ENCODE assay signal across 11 cellular contexts in genomic region chr11:65643971-65644370, GRCh38. TPM values are rescaled to one million over a fixed set of nuclear protein-coding genes. Genes with fewer than 3 reads are reported as not detected.
DNase-seq lines count a peak whose midpoint lies in the region; ATAC-seq lines count a peak whose summit lies in the region.
"Had no signal": no experiment of that assay in that cellular context is flagged by ENCODE, and none has a peak within 500 bp of the region (broad histone marks: within the 10 kb centered on the region; RNA-seq: fewer than 3 reads in every experiment).

No MANE protein-coding gene starts in this region.

- peaks cover 54% of the 10 kb centered on the region for H3K4me1 ChIP-seq in mesenchymal stem cell (ENCODE audit: control insufficient read depth, insufficient read depth, low read depth, low read length)

- H4K8ac ChIP-seq in mesenchymal stem cell (ENCODE audit: low read length) = no peak overlapping the region

- no peak overlapping the region for H2AFZ ChIP-seq in mesenchymal stem cell (ENCODE audit: low read depth, low read length)

- H3K9me3 Mint-ChIP-seq in activated CD4-positive, alpha-beta T cell treated with anti-CD3 and anti-CD28 coated beads, Interleukin-2, amount 10 ng/mL, durations not matched to agents 24 days and 14 days = no peaks in the 10 kb centered on the region
- H3K9me3 Mint-ChIP-seq in IgD-negative memory B cell = no peaks in the 10 kb centered on the region
- no peaks in the 10 kb centered on the region for H3K9me3 Mint-ChIP-seq in activated naive CD8-positive, alpha-beta T cell treated with anti-CD3 and anti-CD28 coated beads, Interleukin-2, amount 50 U/mL, for 24 hours

- no peak overlapping the region for H3K14ac ChIP-seq in mesenchymal stem cell (ENCODE audit: low read length in 2 of 2)

- peaks cover 39% of the 10 kb centered on the region for H3K36me3 Mint-ChIP-seq in activated CD4-positive, alpha-beta T cell treated with anti-CD3 and anti-CD28 coated beads, Interleukin-2, amount 10 ng/mL, durations not matched to agents 24 days and 14 days (ENCODE audit: low read depth)
- peaks cover 4% of the 10 kb centered on the region for H3K36me3 Mint-ChIP-seq in IgD-negative memory B cell
- peaks cover 18% of the 10 kb centered on the region for H3K36me3 Mint-ChIP-seq in activated naive CD8-positive, alpha-beta T cell treated with anti-CD3 and anti-CD28 coated beads, Interleukin-2, amount 50 U/mL, for 24 hours (ENCODE audit: low read depth)

- no peak overlapping the region for H3K4me3 Mint-ChIP-seq in activated CD4-positive, alpha-beta T cell treated with anti-CD3 and anti-CD28 coated beads, Interleukin-2, amount 10 ng/mL, durations not matched to agents 24 days and 14 days
- H3K4me3 Mint-ChIP-seq in IgD-negative memory B cell = peak overlapping the region in 3 of 4 donors; percentile 32 to 85 (median 41)
- H3K4me3 Mint-ChIP-seq in activated naive CD8-positive, alpha-beta T cell treated with anti-CD3 and anti-CD28 coated beads, Interleukin-2, amount 50 U/mL, for 24 hours = no peak overlapping the region

- no peak for ATAC-seq in activated naive CD8-positive, alpha-beta T cell treated with anti-CD3 and anti-CD28 coated beads, Interleukin-2, amount 50 U/mL, for 24 hours
- ATAC-seq in HG03460 (IDR thresholded peaks at IDR 0.05; ENCODE audit: unreplicated experiment) = no peak
- no peak for ATAC-seq in HG03280 (IDR thresholded peaks at IDR 0.05; ENCODE audit: unreplicated experiment)
- ATAC-seq in GM19324 (IDR thresholded peaks at IDR 0.05; ENCODE audit: low FRiP score, unreplicated experiment) = no peak

- intact Hi-C loops in activated CD4-positive, alpha-beta T cell treated with anti-CD3 and anti-CD28 coated beads, Interleukin-2, amount 10 ng/mL, durations not matched to agents 24 days and 14 days (cut with micrococcal nuclease) = no loop called here

- H2BK120ac ChIP-seq in mesenchymal stem cell (ENCODE audit: low read depth, low read length) = no peak overlapping the region

- H3K9ac ChIP-seq in mesenchymal stem cell (ENCODE audit: low read length) = no peak overlapping the region

- peaks cover 29% of the 10 kb centered on the region for H3K4me1 Mint-ChIP-seq in activated CD4-positive, alpha-beta T cell treated with anti-CD3 and anti-CD28 coated beads, Interleukin-2, amount 10 ng/mL, durations not matched to agents 24 days and 14 days
- H3K4me1 Mint-ChIP-seq in IgD-negative memory B cell = peaks cover 4 to 16% (median 10%) of the 10 kb centered on the region in 3 donors
- peaks cover 38% of the 10 kb centered on the region for H3K4me1 Mint-ChIP-seq in activated naive CD8-positive, alpha-beta T cell treated with anti-CD3 and anti-CD28 coated beads, Interleukin-2, amount 50 U/mL, for 24 hours

- no peak overlapping the region for H3K4ac ChIP-seq in mesenchymal stem cell (ENCODE audit: low read depth in 1 of 2, low read length in 2 of 2)

- no peaks in the 10 kb centered on the region for H3K9me3 ChIP-seq in mesenchymal stem cell (ENCODE audit: control insufficient read depth, low read length)
- H3K9me3 ChIP-seq: esophagus squamous epithelium, SJSA1 had no signal

- peaks cover 24% of the 10 kb centered on the region for H3K79me1 ChIP-seq in mesenchymal stem cell (replicated peaks; ENCODE audit: low read length, poor library complexity, severe bottlenecking)

- 81% methylated on average over 6 of the region's 6 CpGs for WGBS in mesenchymal stem cell

- DNase-seq in activated CD4-positive, alpha-beta T cell treated with anti-CD3 and anti-CD28 coated beads, Interleukin-2, amount 10 ng/mL, durations not matched to agents 24 days and 14 days = peak; percentile 76
- DNase-seq in activated CD4-positive, alpha-beta T cell treated with anti-CD3 and anti-CD28 coated beads, Interleukin-2, amount 50 U/mL, for 4 hours = no peak
- no peak for DNase-seq in activated naive CD8-positive, alpha-beta T cell treated with anti-CD3 and anti-CD28 coated beads, Interleukin-2, amount 50 U/mL, for 24 hours
- DNase-seq in mesenchymal stem cell = no peak
- DNase-seq: esophagus squamous epithelium had no signal

- H2BK5ac ChIP-seq in mesenchymal stem cell (ENCODE audit: low read depth, low read length, poor library complexity, severe bottlenecking) = no peak overlapping the region

- H4K91ac ChIP-seq in mesenchymal stem cell (ENCODE audit: low read length) = no peak overlapping the region

- no peak overlapping the region for H2BK15ac ChIP-seq in mesenchymal stem cell (ENCODE audit: low read depth, poor library complexity, severe bottlenecking)

- no peak overlapping the region for H3K23ac ChIP-seq in mesenchymal stem cell (ENCODE audit: low read length in 2 of 2)

- H2BK12ac ChIP-seq in mesenchymal stem cell (ENCODE audit: low read length in 2 of 2) = no peak overlapping the region

- no peaks in the 10 kb centered on the region for H3K27me3 ChIP-seq in mesenchymal stem cell (ENCODE audit: control insufficient read depth in 1 of 2, insufficient read depth in 1 of 2, low read length in 2 of 2)
- H3K27me3 ChIP-seq: esophagus squamous epithelium, SJSA1 had no signal

- peak overlapping the region; percentile 71 for H2AK5ac ChIP-seq in mesenchymal stem cell (ENCODE audit: low read length, severe bottlenecking)

- peak overlapping the region; percentile 48 for H3K27ac ChIP-seq in mesenchymal stem cell (ENCODE audit: low read length, poor library complexity, severe bottlenecking)
- H3K27ac ChIP-seq: SJSA1 had no signal

- peaks cover 30 to 72% of the 10 kb centered on the region in 2 experiments for H3K36me3 ChIP-seq in mesenchymal stem cell (ENCODE audit: control insufficient read depth in 1 of 2, insufficient read depth in 2 of 2, low read depth in 1 of 2, low read length in 2 of 2)

- H3K27ac Mint-ChIP-seq in activated CD4-positive, alpha-beta T cell treated with anti-CD3 and anti-CD28 coated beads, Interleukin-2, amount 10 ng/mL, durations not matched to agents 24 days and 14 days = peak overlapping the region; percentile 64
- peak overlapping the region in 2 of 3 donors; percentile 92 to 98 for H3K27ac Mint-ChIP-seq in IgD-negative memory B cell
- H3K27ac Mint-ChIP-seq in activated naive CD8-positive, alpha-beta T cell treated with anti-CD3 and anti-CD28 coated beads, Interleukin-2, amount 50 U/mL, for 24 hours = peak overlapping the region; percentile 21

- H3K4me3 ChIP-seq in mesenchymal stem cell (ENCODE audit: insufficient read depth in 1 of 2, low read depth in 1 of 2, low read length in 2 of 2) = no peak overlapping the region
- H3K4me3 ChIP-seq: esophagus squamous epithelium, SJSA1 had no signal

- no peak overlapping the region for H3K4me2 ChIP-seq in mesenchymal stem cell (ENCODE audit: low read length, poor library complexity, severe bottlenecking)

- no peaks in the 10 kb centered on the region for H3K27me3 Mint-ChIP-seq in activated CD4-positive, alpha-beta T cell treated with anti-CD3 and anti-CD28 coated beads, Interleukin-2, amount 10 ng/mL, durations not matched to agents 24 days and 14 days
- H3K27me3 Mint-ChIP-seq in IgD-negative memory B cell = no peaks in the 10 kb centered on the region
- H3K27me3 Mint-ChIP-seq in activated naive CD8-positive, alpha-beta T cell treated with anti-CD3 and anti-CD28 coated beads, Interleukin-2, amount 50 U/mL, for 24 hours = no peaks in the 10 kb centered on the region

- H3K18ac ChIP-seq in mesenchymal stem cell (ENCODE audit: low read depth in 1 of 2, low read length in 2 of 2) = no peak overlapping the region

RNA-seq across cellular contexts. Expression of gene SIPA1, which starts 6.1 kb away (rescaled TPM):
- total RNA-seq in activated CD4-positive, alpha-beta T cell treated with anti-CD3 and anti-CD28 coated beads, Interleukin-2, amount 10 ng/mL, durations not matched to agents 24 days and 14 days = 118 and 125 TPM in 2 replicates
- polyA plus RNA-seq in IgD-negative memory B cell = 253 TPM
- polyA plus RNA-seq in mesenchymal stem cell (2013, experiment 1 of 2) = 35.0 TPM
- 34.6 TPM for polyA plus RNA-seq in mesenchymal stem cell (2013, experiment 2 of 2)

RNA-seq across cellular contexts. Expression of gene RELA, which starts 18.7 kb away (rescaled TPM):
- 95.7 and 98.2 TPM in 2 replicates for total RNA-seq in activated CD4-positive, alpha-beta T cell treated with anti-CD3 and anti-CD28 coated beads, Interleukin-2, amount 10 ng/mL, durations not matched to agents 24 days and 14 days
- 66.7 TPM for polyA plus RNA-seq in IgD-negative memory B cell
- 76.9 TPM for polyA plus RNA-seq in mesenchymal stem cell (2013, experiment 1 of 2)
- polyA plus RNA-seq in mesenchymal stem cell (2013, experiment 2 of 2) = 76.3 TPM

RNA-seq across cellular contexts. Expression of gene PCNX3, which starts 28.4 kb away (rescaled TPM):
- 52.0 and 55.1 TPM in 2 replicates for total RNA-seq in activated CD4-positive, alpha-beta T cell treated with anti-CD3 and anti-CD28 coated beads, Interleukin-2, amount 10 ng/mL, durations not matched to agents 24 days and 14 days
- 6.8 TPM for polyA plus RNA-seq in IgD-negative memory B cell
- 21.5 TPM for polyA plus RNA-seq in mesenchymal stem cell (2013, experiment 1 of 2)
- 19.8 TPM for polyA plus RNA-seq in mesenchymal stem cell (2013, experiment 2 of 2)

RNA-seq across cellular contexts. Expression of gene MAP3K11, which starts 29.9 kb away (rescaled TPM):
- 89.1 and 90.7 TPM in 2 replicates for total RNA-seq in activated CD4-positive, alpha-beta T cell treated with anti-CD3 and anti-CD28 coated beads, Interleukin-2, amount 10 ng/mL, durations not matched to agents 24 days and 14 days
- polyA plus RNA-seq in IgD-negative memory B cell = 26.5 TPM
- 36.7 TPM for polyA plus RNA-seq in mesenchymal stem cell (2013, experiment 1 of 2)
- polyA plus RNA-seq in mesenchymal stem cell (2013, experiment 2 of 2) = 36.1 TPM

RNA-seq across cellular contexts. Expression of gene KCNK7, which starts 48.4 kb away (rescaled TPM):
- total RNA-seq in activated CD4-positive, alpha-beta T cell treated with anti-CD3 and anti-CD28 coated beads, Interleukin-2, amount 10 ng/mL, durations not matched to agents 24 days and 14 days = 0.69 and 1.3 TPM in 2 replicates
- polyA plus RNA-seq in IgD-negative memory B cell = not detected
- polyA plus RNA-seq in mesenchymal stem cell (2013, experiment 1 of 2) = 0.04 TPM
- 0.08 TPM for polyA plus RNA-seq in mesenchymal stem cell (2013, experiment 2 of 2)
- total RNA-seq: osteoblast had no signal

Comparison
In these comparisons a context has a peak if more than half of its experiments do, and no peak if none do; other contexts are left out.
1. H3K27ac Mint-ChIP-seq: peak in every context shown above with its lines; median percentile 95 in IgD-negative memory B cell; 64 in activated CD4-positive, alpha-beta T cell treated with anti-CD3 and anti-CD28 coated beads, Interleukin-2, amount 10 ng/mL, durations not matched to agents 24 days and 14 days; 21 in activated naive CD8-positive, alpha-beta T cell treated with anti-CD3 and anti-CD28 coated beads, Interleukin-2, amount 50 U/mL, for 24 hours.
2. H3K4me3 Mint-ChIP-seq: peak in IgD-negative memory B cell (3 of 4); none in activated CD4-positive, alpha-beta T cell treated with anti-CD3 and anti-CD28 coated beads, Interleukin-2, amount 10 ng/mL, durations not matched to agents 24 days and 14 days (single experiment) and activated naive CD8-positive, alpha-beta T cell treated with anti-CD3 and anti-CD28 coated beads, Interleukin-2, amount 50 U/mL, for 24 hours (single experiment).